Comparison of ENCODE assay signal across 8 cellular contexts in genomic region chr1:26743426-26744059, GRCh38. TPM values are rescaled to one million over a fixed set of nuclear protein-coding genes. Genes with fewer than 3 reads are reported as not detected.
DNase-seq lines count a peak whose midpoint lies in the region; ATAC-seq, FAIRE-seq and TF ChIP-seq lines count a peak whose summit lies in the region.

No MANE protein-coding gene starts in this region.

- no peaks in the 10 kb centered on the region for H3K9me3 Mint-ChIP-seq in activated T-helper 1 cell treated with anti-CD3 and anti-CD28 coated beads, Interleukin-12 subunit alpha, Interleukin-12 subunit beta, Interleukin-2, Interleukin-4 antibody, amounts not matched to agents 30 ng/mL and 10 ng/mL and 1 ng/mL, durations not matched to agents 14 hours and 24 hours and 36 hours

- H3K27ac Mint-ChIP-seq in activated T-helper 1 cell treated with anti-CD3 and anti-CD28 coated beads, Interleukin-12 subunit alpha, Interleukin-12 subunit beta, Interleukin-2, Interleukin-4 antibody, amounts not matched to agents 30 ng/mL and 10 ng/mL and 1 ng/mL, durations not matched to agents 14 hours and 24 hours and 36 hours = peak overlapping the region; percentile 93

- DNase-seq in right lobe of liver = no peak
- no peak for DNase-seq in HepG2 (ENCODE audit: low spot score)
- no peak for DNase-seq in activated T-helper 1 cell treated with anti-CD3 and anti-CD28 coated beads, Interleukin-12 subunit alpha, Interleukin-12 subunit beta, Interleukin-2, Interleukin-4 antibody, amounts not matched to agents 30 ng/mL and 10 ng/mL and 1 ng/mL, durations not matched to agents 14 hours and 24 hours and 36 hours (ENCODE audit: low spot score)
- DNase-seq in lung (ENCODE audit: low spot score) = no peak
- DNase-seq in omental fat pad (ENCODE audit: low spot score) = no peak
- no peak for DNase-seq in NCI-H510A (lab: John Stamatoyannopoulos, UW)
- DNase-seq in Kasumi-1 (lab: John Stamatoyannopoulos, UW) = no peak

- H3K27me3 ChIP-seq in right lobe of liver = no peaks in the 10 kb centered on the region
- no peaks in the 10 kb centered on the region for H3K27me3 ChIP-seq in HepG2 (ENCODE audit: control insufficient read depth in 1 of 2, insufficient read depth in 2 of 2, low read length in 2 of 2)
- H3K27me3 ChIP-seq in lung (ENCODE audit: control insufficient read depth, insufficient read depth) = no peaks in the 10 kb centered on the region

- H3K4me2 ChIP-seq in HepG2 (ENCODE audit: low read depth, low read length) = no peak overlapping the region

- no peaks in the 10 kb centered on the region for H3K27me3 Mint-ChIP-seq in activated T-helper 1 cell treated with anti-CD3 and anti-CD28 coated beads, Interleukin-12 subunit alpha, Interleukin-12 subunit beta, Interleukin-2, Interleukin-4 antibody, amounts not matched to agents 30 ng/mL and 10 ng/mL and 1 ng/mL, durations not matched to agents 14 hours and 24 hours and 36 hours (ENCODE audit: insufficient read depth)

- peaks cover 37% of the 10 kb centered on the region for H3K36me3 Mint-ChIP-seq in activated T-helper 1 cell treated with anti-CD3 and anti-CD28 coated beads, Interleukin-12 subunit alpha, Interleukin-12 subunit beta, Interleukin-2, Interleukin-4 antibody, amounts not matched to agents 30 ng/mL and 10 ng/mL and 1 ng/mL, durations not matched to agents 14 hours and 24 hours and 36 hours (ENCODE audit: low read depth)

- H3K4me3 ChIP-seq in right lobe of liver (no peak overlapping the region), HepG2 (replicated peaks in 1 of 3; ENCODE audit: insufficient read depth in 1 of 3, low read depth in 2 of 3, low read length in 3 of 3) (no peak overlapping the region), lung (no peak overlapping the region)

- H3K36me3 ChIP-seq in right lobe of liver = peaks cover 0 to 33% (median 3%) of the 10 kb centered on the region in 4 donors
- H3K36me3 ChIP-seq in HepG2 (replicated peaks in 1 of 2; ENCODE audit: control insufficient read depth in 1 of 2, insufficient read depth in 2 of 2, low read length in 2 of 2) = peaks cover 15 to 88% of the 10 kb centered on the region in 2 experiments
- H3K36me3 ChIP-seq in lung (ENCODE audit: control insufficient read depth in 2 of 2, insufficient read depth in 2 of 2, low read length in 2 of 2) = peaks cover 2 to 7% of the 10 kb centered on the region in 2 donors

- no peak overlapping the region for H3K9ac ChIP-seq in HepG2 (ENCODE audit: insufficient read depth, low read depth, low read length)

- 81% methylated on average over 7 of the region's 8 CpGs for WGBS in right lobe of liver (ENCODE audit: insufficient coverage, low coverage, low lambda C conversion rate, missing lambda C conversion rate)
- WGBS in HepG2 (ENCODE audit: low lambda C conversion rate) = 96% methylated on average over 8 of the region's 8 CpGs
- 70 to 75% methylated on average over 8 of the region's 8 CpGs for WGBS in lung, 2 donors

- H2AFZ ChIP-seq in HepG2 (ENCODE audit: low read length) = no peak overlapping the region

- no peaks in the 10 kb centered on the region; the same call in 1 of the 2 replicates for H4K20me1 ChIP-seq in HepG2 (ENCODE audit: insufficient read depth, low read length)

- TF ChIP-seq CTCF in right lobe of liver (IDR thresholded peaks at IDR 0.05) = no peak
- no peak for TF ChIP-seq CTCF in HepG2 (CRISPR knock-in tag; IDR thresholded peaks at IDR 0.05)
- TF ChIP-seq CTCF in lung (IDR thresholded peaks at IDR 0.05; ENCODE audit: control extremely low read depth, extremely low read depth) = no peak
- no peak for TF ChIP-seq CTCF in omental fat pad (IDR thresholded peaks at IDR 0.05)

- peak overlapping the region in 2 of 3 donors; percentile 25 to 34 for H3K27ac ChIP-seq in right lobe of liver
- no peak overlapping the region for H3K27ac ChIP-seq in HepG2 (ENCODE audit: extremely low read length, insufficient read depth, low read length)
- H3K27ac ChIP-seq in lung (ENCODE audit: low read depth in 1 of 2, low read length in 1 of 2) = peak overlapping the region; percentile 66 to 94

- POLR2A ChIA-PET in HepG2 (lab: Yijun Ruan, JAX) = no interaction called here

- ATAC-seq in right lobe of liver = no peak
- ATAC-seq in HepG2 = no peak
- no peak for ATAC-seq in lung (ENCODE audit: insufficient read depth, low FRiP score)
- ATAC-seq in omental fat pad (ENCODE audit: low FRiP score) = no peak
- ATAC-seq in HG02840 (IDR thresholded peaks at IDR 0.05; ENCODE audit: low FRiP score, unreplicated experiment) = no peak

- no TSS peak for BruUV-seq in HepG2 (replicated peaks; lab: Mats Ljungman, UMichigan)

- H3K4me1 ChIP-seq in right lobe of liver (peaks cover 0 to 53% (median 11%) of the 10 kb centered on the region in 4 donors), HepG2 (ENCODE audit: insufficient read depth, low read length) (peaks cover 13% of the 10 kb centered on the region; the same call in 1 of the 2 replicates), lung (ENCODE audit: control insufficient read depth in 2 of 2, insufficient read depth in 2 of 2, low read length in 2 of 2) (peaks cover 8 to 46% of the 10 kb centered on the region in 2 donors)

- no peak for FAIRE-seq in HepG2 (lab: Jason Lieb, UNC)

- peaks cover 81% of the 10 kb centered on the region for H3K4me1 Mint-ChIP-seq in activated T-helper 1 cell treated with anti-CD3 and anti-CD28 coated beads, Interleukin-12 subunit alpha, Interleukin-12 subunit beta, Interleukin-2, Interleukin-4 antibody, amounts not matched to agents 30 ng/mL and 10 ng/mL and 1 ng/mL, durations not matched to agents 14 hours and 24 hours and 36 hours (ENCODE audit: low read depth)

- in situ Hi-C loops in HepG2 (cut with HindIII; ENCODE audit: extremely low pct_ligation_motif_present, low pct_unique_long_range_greater_than_20kb) = no loop called here

- H3K4me3 Mint-ChIP-seq in activated T-helper 1 cell treated with anti-CD3 and anti-CD28 coated beads, Interleukin-12 subunit alpha, Interleukin-12 subunit beta, Interleukin-2, Interleukin-4 antibody, amounts not matched to agents 30 ng/mL and 10 ng/mL and 1 ng/mL, durations not matched to agents 14 hours and 24 hours and 36 hours = peak overlapping the region; percentile 73

- no peak for TF ChIP-seq EP300 in HepG2 (IDR thresholded peaks at IDR 0.05; ENCODE audit: low read depth in 2 of 2, low read length in 2 of 2)
- TF ChIP-seq EP300 in HepG2 (CRISPR knock-in tag; IDR thresholded peaks at IDR 0.05; ENCODE audit: borderline replicate concordance) = no peak

- no peaks in the 10 kb centered on the region for H3K9me3 ChIP-seq in right lobe of liver
- no peaks in the 10 kb centered on the region for H3K9me3 ChIP-seq in HepG2 (ENCODE audit: low read length)
- no peaks in the 10 kb centered on the region for H3K9me3 ChIP-seq in lung (ENCODE audit: control insufficient read depth in 2 of 2, insufficient read depth in 1 of 2, low read length in 1 of 2)

- no peak for TF ChIP-seq RAD21 in HepG2 (CRISPR knock-in tag; IDR thresholded peaks at IDR 0.05)

- intact Hi-C loops in right lobe of liver (cut with DNase I) = no loop called here
- intact Hi-C loops in HepG2 (cut with micrococcal nuclease; ENCODE audit: unreplicated experiment) = no loop called here
- intact Hi-C loops in activated T-helper 1 cell treated with anti-CD3 and anti-CD28 coated beads, Interleukin-12 subunit alpha, Interleukin-12 subunit beta, Interleukin-2, Interleukin-4 antibody, amounts not matched to agents 30 ng/mL and 10 ng/mL and 1 ng/mL, durations not matched to agents 14 hours and 24 hours and 36 hours (cut with micrococcal nuclease) = loop anchor here (1.0 to 2.0 kb wide), 11 partner anchors 9 to 271 kb away; partner anchors contain the start of gene HMGN2

- H3K79me2 ChIP-seq in HepG2 (ENCODE audit: insufficient read depth, low read length) = peaks cover 34% of the 10 kb centered on the region

- TF ChIP-seq POLR2A in right lobe of liver (IDR thresholded peaks at IDR 0.05) (no peak), HepG2 (IDR thresholded peaks at IDR 0.05; ENCODE audit: insufficient read depth in 1 of 2, low read depth in 2 of 2, low read length in 2 of 2) (no peak)

- CTCF ChIA-PET in HepG2 (lab: Yijun Ruan, JAX; ENCODE audit: low intra/inter-chr PET ratio, low total read pairs) = no interaction called here

RNA-seq across cellular contexts. Expression of gene PIGV, which starts 44.2 kb away (rescaled TPM):
- total RNA-seq in right lobe of liver (10 to 100 TPM; 13.2 to 27.8 (median 19.2) TPM), HepG2 (2016; rRNA removed; fragmentation: Illumina TruSeq; extraction: Trizol) (7.9 and 13.5 TPM in 2 replicates), lung (10 to 100 TPM; 14.3 TPM), omental fat pad (10 to 100 TPM in 3 of 4 donors, 1 to 10 TPM in 1; 7.9 to 17.1 (median 16.5) TPM)
- total RNA-seq in HepG2 (2016; cell fraction: cytosol; rRNA removed; fragmentation: Illumina TruSeq; extraction: Trizol; ENCODE audit: low read depth) = 4.3 and 4.8 TPM in 2 replicates
- 8.9 and 14.1 TPM in 2 replicates for total RNA-seq in HepG2 (2016; cell fraction: insoluble cytoplasmic fraction; rRNA removed; fragmentation: Illumina TruSeq; extraction: Trizol)
- 9.7 and 9.9 TPM in 2 replicates for total RNA-seq in HepG2 (2016; cell fraction: membrane; rRNA removed; fragmentation: Illumina TruSeq; extraction: Trizol)
- total RNA-seq in HepG2 (2016; cell fraction: nucleus; rRNA removed; fragmentation: Illumina TruSeq; extraction: Trizol) = 14.6 and 15.0 TPM in 2 replicates
- polyA plus RNA-seq in HepG2 (2011; rRNA removed) (22.7 and 26.0 TPM in 2 replicates), lung (10 to 100 TPM in 1 of 2 donors, 1 to 10 TPM in 1; 6.8 to 11.8 TPM)
- 21.0 and 27.5 TPM in 2 replicates for polyA plus RNA-seq in HepG2 (2011; cell fraction: cytosol; rRNA removed)
- polyA plus RNA-seq in HepG2 (2011; cell fraction: nucleus; rRNA removed) = 14.3 and 18.5 TPM in 2 replicates
- polyA plus RNA-seq in HepG2 (2012) = 13.6 and 14.8 TPM in 2 replicates
- 2.9 and 4.4 TPM in 2 replicates for polyA plus RNA-seq in HepG2 (2016; cell fraction: cytosol; fragmentation: Illumina TruSeq; extraction: Trizol; ENCODE audit: low read depth)
- polyA plus RNA-seq in HepG2 (2016; cell fraction: insoluble cytoplasmic fraction; fragmentation: Illumina TruSeq; extraction: Trizol; ENCODE audit: low read depth) = 6.7 and 7.2 TPM in 2 replicates
- 5.3 and 7.0 TPM in 2 replicates for polyA plus RNA-seq in HepG2 (2016; cell fraction: membrane; fragmentation: Illumina TruSeq; extraction: Trizol; ENCODE audit: low read depth)
- polyA plus RNA-seq in HepG2 (2016; cell fraction: nucleus; fragmentation: Illumina TruSeq; extraction: Trizol; ENCODE audit: insufficient read depth, low read depth) = 16.2 and 17.4 TPM in 2 replicates
- 41.6 and 80.7 TPM in 2 replicates for polyA minus RNA-seq in HepG2 (2011; rRNA and poly(A)+ RNA removed; ENCODE audit: low replicate concordance)
- 15.5 and 15.7 TPM in 2 replicates for polyA minus RNA-seq in HepG2 (2011; cell fraction: cytosol; rRNA and poly(A)+ RNA removed)
- 11.7 and 14.5 TPM in 2 replicates for polyA minus RNA-seq in HepG2 (2011; cell fraction: nucleus; rRNA and poly(A)+ RNA removed)
- 18.5 and 22.6 TPM in 2 replicates for total RNA-seq in activated T-helper 1 cell treated with anti-CD3 and anti-CD28 coated beads, Interleukin-12 subunit alpha, Interleukin-12 subunit beta, Interleukin-2, Interleukin-4 antibody, amounts not matched to agents 30 ng/mL and 10 ng/mL and 1 ng/mL, durations not matched to agents 14 hours and 24 hours and 36 hours

RNA-seq across cellular contexts. Expression of gene ARID1A, which starts 47.7 kb away (rescaled TPM):
- total RNA-seq in right lobe of liver = 10 to 100 TPM; 22.2 to 36.4 (median 29.4) TPM
- 11.9 and 18.4 TPM in 2 replicates for total RNA-seq in HepG2 (2016; rRNA removed; fragmentation: Illumina TruSeq; extraction: Trizol)
- 4.1 and 5.0 TPM in 2 replicates for total RNA-seq in HepG2 (2016; cell fraction: cytosol; rRNA removed; fragmentation: Illumina TruSeq; extraction: Trizol; ENCODE audit: low read depth)
- total RNA-seq in HepG2 (2016; cell fraction: insoluble cytoplasmic fraction; rRNA removed; fragmentation: Illumina TruSeq; extraction: Trizol) = 10.4 and 13.8 TPM in 2 replicates
- total RNA-seq in HepG2 (2016; cell fraction: membrane; rRNA removed; fragmentation: Illumina TruSeq; extraction: Trizol) = 10.6 and 11.3 TPM in 2 replicates
- 20.9 and 30.6 TPM in 2 replicates for total RNA-seq in HepG2 (2016; cell fraction: nucleus; rRNA removed; fragmentation: Illumina TruSeq; extraction: Trizol)
- polyA plus RNA-seq in HepG2 (2011; rRNA removed) = 12.3 and 15.9 TPM in 2 replicates
- polyA plus RNA-seq in HepG2 (2011; cell fraction: cytosol; rRNA removed) = 6.7 and 7.1 TPM in 2 replicates
- polyA plus RNA-seq in HepG2 (2011; cell fraction: nucleus; rRNA removed) = 34.6 and 44.4 TPM in 2 replicates
- 22.4 and 26.3 TPM in 2 replicates for polyA plus RNA-seq in HepG2 (2012)
- polyA plus RNA-seq in HepG2 (2016; cell fraction: cytosol; fragmentation: Illumina TruSeq; extraction: Trizol; ENCODE audit: low read depth) = 0.76 and 0.82 TPM in 2 replicates
- 19.7 and 29.5 TPM in 2 replicates for polyA plus RNA-seq in HepG2 (2016; cell fraction: insoluble cytoplasmic fraction; fragmentation: Illumina TruSeq; extraction: Trizol; ENCODE audit: low read depth)
- polyA plus RNA-seq in HepG2 (2016; cell fraction: membrane; fragmentation: Illumina TruSeq; extraction: Trizol; ENCODE audit: low read depth) = 1.7 and 2.3 TPM in 2 replicates
- 63.3 and 66.4 TPM in 2 replicates for polyA plus RNA-seq in HepG2 (2016; cell fraction: nucleus; fragmentation: Illumina TruSeq; extraction: Trizol; ENCODE audit: insufficient read depth, low read depth)
- polyA minus RNA-seq in HepG2 (2011; rRNA and poly(A)+ RNA removed; ENCODE audit: low replicate concordance) = 17.9 and 25.6 TPM in 2 replicates
- 22.4 and 28.0 TPM in 2 replicates for polyA minus RNA-seq in HepG2 (2011; cell fraction: cytosol; rRNA and poly(A)+ RNA removed)
- polyA minus RNA-seq in HepG2 (2011; cell fraction: nucleus; rRNA and poly(A)+ RNA removed) = 25.2 and 31.6 TPM in 2 replicates
- 130 and 132 TPM in 2 replicates for total RNA-seq in activated T-helper 1 cell treated with anti-CD3 and anti-CD28 coated beads, Interleukin-12 subunit alpha, Interleukin-12 subunit beta, Interleukin-2, Interleukin-4 antibody, amounts not matched to agents 30 ng/mL and 10 ng/mL and 1 ng/mL, durations not matched to agents 14 hours and 24 hours and 36 hours
- total RNA-seq in lung = 100 to 1,000 TPM in 1 of 2 donors, 10 to 100 TPM in 1; 71.2 to 119 TPM
- polyA plus RNA-seq in lung = 10 to 100 TPM; 16.1 to 28.9 TPM
- 10 to 100 TPM; 25.8 to 48.4 (median 40.6) TPM for total RNA-seq in omental fat pad
